Comparison of ENCODE assay signal across 8 cellular contexts in the genomic region with DNA sequence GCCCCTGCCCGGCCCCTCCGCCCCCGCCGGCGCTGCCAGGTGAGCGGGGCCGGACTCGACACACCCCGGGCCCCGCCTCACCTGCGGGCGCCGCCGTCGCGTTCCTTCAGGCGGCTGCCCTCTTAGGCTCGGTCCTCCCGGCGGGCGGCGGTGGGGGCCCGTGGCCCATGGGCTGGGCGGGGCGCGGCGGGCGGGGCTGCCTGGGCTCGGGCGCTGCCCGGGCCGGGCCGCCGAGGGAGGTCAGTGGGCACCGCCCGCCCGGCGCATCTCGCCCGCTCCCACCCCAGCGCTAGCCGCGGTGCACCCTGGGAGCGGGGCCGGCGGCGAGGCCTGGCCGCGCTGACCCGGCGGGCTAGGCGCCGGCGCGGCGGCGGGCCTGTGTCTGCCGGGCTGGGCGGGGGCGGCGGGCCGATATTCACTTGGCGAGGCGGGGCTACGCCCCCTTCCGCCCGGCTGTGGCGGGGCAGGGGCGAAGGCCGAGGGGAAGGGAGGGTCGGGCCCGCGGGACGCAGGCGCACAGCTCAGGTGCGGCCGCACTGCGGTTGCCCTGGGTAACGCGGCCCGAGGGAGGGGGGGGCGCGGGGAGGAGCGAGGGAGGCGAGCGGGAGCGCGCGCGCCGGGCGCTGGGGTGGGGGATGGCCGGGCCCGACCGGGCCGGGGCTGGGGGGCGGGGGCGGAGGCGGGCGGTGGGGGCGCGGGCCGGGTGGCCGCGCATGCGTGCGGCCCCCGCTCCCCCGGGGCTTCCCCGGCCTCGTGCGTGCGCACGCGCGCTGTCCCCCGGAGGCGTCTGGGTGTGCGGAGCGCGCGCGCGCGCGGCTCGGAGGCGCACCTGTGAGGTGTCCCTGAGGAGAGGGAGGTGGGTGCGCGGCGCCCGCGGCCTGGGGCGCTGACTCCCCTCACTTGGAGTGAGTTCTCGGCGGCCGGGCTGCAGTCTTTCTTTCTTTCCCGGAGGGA. TPM values are rescaled to one million over a fixed set of nuclear protein-coding genes. Genes with fewer than 3 reads are reported as not detected.
DNase-seq lines count a peak whose midpoint lies in the region; ATAC-seq, FAIRE-seq and TF ChIP-seq lines count a peak whose summit lies in the region.

A gene with protein sequence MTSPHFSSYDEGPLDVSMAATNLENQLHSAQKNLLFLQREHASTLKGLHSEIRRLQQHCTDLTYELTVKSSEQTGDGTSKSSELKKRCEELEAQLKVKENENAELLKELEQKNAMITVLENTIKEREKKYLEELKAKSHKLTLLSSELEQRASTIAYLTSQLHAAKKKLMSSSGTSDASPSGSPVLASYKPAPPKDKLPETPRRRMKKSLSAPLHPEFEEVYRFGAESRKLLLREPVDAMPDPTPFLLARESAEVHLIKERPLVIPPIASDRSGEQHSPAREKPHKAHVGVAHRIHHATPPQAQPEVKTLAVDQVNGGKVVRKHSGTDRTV (minus strand): TSS at position 384 of the 954 bp plus-strand sequence. CDS start 28,526 bp downstream, outside the sequence.
TSS of gene ZNF664 (plus strand) at position 768 of the 954 bp plus-strand sequence. CDS start 38,930 bp downstream, outside the sequence.

- peak within 1 kb of the TSS; percentile 74 for H2AFZ ChIP-seq in astrocyte (ENCODE audit: low read depth, low read length)

- no peak for FAIRE-seq in astrocyte (lab: Jason Lieb, UNC)

- H3K36me3 Mint-ChIP-seq in T-helper 2 cell treated with Interferon-gamma antibody and Interleukin-4, amounts not matched to agents 5 μg/mL and 100 μg/mL, for 36 hours (ENCODE audit: low read depth) = peaks cover 21% of the 10 kb centered on the region
- H3K36me3 Mint-ChIP-seq in astrocyte (ENCODE audit: low read depth, unreplicated experiment) = peaks cover 11% of the 10 kb centered on the region

- no peaks in the 10 kb centered on the region for H3K9me3 ChIP-seq in astrocyte (ENCODE audit: insufficient read depth, low read depth, low read length)

- H3K4me3 Mint-ChIP-seq in T-helper 2 cell treated with Interferon-gamma antibody and Interleukin-4, amounts not matched to agents 5 μg/mL and 100 μg/mL, for 36 hours = peak within 1 kb of the TSS; percentile 95
- H3K4me3 Mint-ChIP-seq in astrocyte (ENCODE audit: unreplicated experiment) = peak within 1 kb of the TSS; percentile 99

- peak within 1 kb of the TSS; percentile 84 for H3K27ac Mint-ChIP-seq in T-helper 2 cell treated with Interferon-gamma antibody and Interleukin-4, amounts not matched to agents 5 μg/mL and 100 μg/mL, for 36 hours
- H3K27ac Mint-ChIP-seq in astrocyte (ENCODE audit: unreplicated experiment) = peak within 1 kb of the TSS; percentile 96

- no peak for TF ChIP-seq CTCF in astrocyte (IDR thresholded peaks at IDR 0.05; ENCODE audit: insufficient read depth, low read depth, low read length)
- no peak for TF ChIP-seq CTCF in retinal pigment epithelial cell (conservative IDR thresholded peaks at IDR 0.05; ENCODE audit: low read depth, low read length)

- DNase-seq in NCI-H1694 (lab: John Stamatoyannopoulos, UW) (peak; percentile 71), astrocyte (ENCODE audit: low read depth) (peak; percentile 73), hepatic stellate cell (ENCODE audit: low spot score) (peak; percentile 98), retinal pigment epithelial cell (ENCODE audit: low read depth) (peak; percentile 62), AML-193 (lab: John Stamatoyannopoulos, UW) (no peak)
- DNase-seq in T-helper 2 cell treated with Interferon-gamma antibody and Interleukin-4, amounts not matched to agents 5 μg/mL and 100 μg/mL, for 36 hours (ENCODE audit: low spot score) = peak; percentile 93

- H3K27me3 ChIP-seq in astrocyte (ENCODE audit: insufficient read depth, low read length) = no peaks in the 10 kb centered on the region

- peak; percentile 44 for ATAC-seq in GM18499 (IDR thresholded peaks at IDR 0.05; ENCODE audit: insufficient read depth, unreplicated experiment)
- peak; percentile 84 for ATAC-seq in HG02884 (IDR thresholded peaks at IDR 0.05; ENCODE audit: unreplicated experiment)

- H3K79me2 ChIP-seq in astrocyte (ENCODE audit: insufficient read depth, low read length) = peaks cover 65% of the 10 kb centered on the region

- no peaks in the 10 kb centered on the region for H3K9me3 Mint-ChIP-seq in T-helper 2 cell treated with Interferon-gamma antibody and Interleukin-4, amounts not matched to agents 5 μg/mL and 100 μg/mL, for 36 hours
- H3K9me3 Mint-ChIP-seq in astrocyte (ENCODE audit: unreplicated experiment) = no peaks in the 10 kb centered on the region

- H3K4me3 ChIP-seq in astrocyte (ENCODE audit: insufficient read depth, low read depth, low read length) (peak within 1 kb of the TSS; percentile 80), retinal pigment epithelial cell (ENCODE audit: low read length) (peak within 1 kb of the TSS; percentile 80)

- peaks cover 40% of the 10 kb centered on the region for H4K20me1 ChIP-seq in astrocyte (ENCODE audit: insufficient read depth, low read length)

- peaks cover 12% of the 10 kb centered on the region for H3K27me3 Mint-ChIP-seq in T-helper 2 cell treated with Interferon-gamma antibody and Interleukin-4, amounts not matched to agents 5 μg/mL and 100 μg/mL, for 36 hours (ENCODE audit: low read depth)
- H3K27me3 Mint-ChIP-seq in astrocyte (ENCODE audit: low read depth, unreplicated experiment) = peaks cover 4% of the 10 kb centered on the region

- H3K36me3 ChIP-seq in astrocyte (ENCODE audit: insufficient read depth, low read length) = no peaks in the 10 kb centered on the region

- peak within 1 kb of the TSS; percentile 94 for H3K4me2 ChIP-seq in astrocyte (ENCODE audit: low read length)

- H3K9ac ChIP-seq in astrocyte (ENCODE audit: low read length) = peak within 1 kb of the TSS; percentile 86

- H3K4me1 Mint-ChIP-seq in T-helper 2 cell treated with Interferon-gamma antibody and Interleukin-4, amounts not matched to agents 5 μg/mL and 100 μg/mL, for 36 hours (ENCODE audit: low read depth) = peaks cover 17% of the 10 kb centered on the region
- peaks cover 14% of the 10 kb centered on the region for H3K4me1 Mint-ChIP-seq in astrocyte (ENCODE audit: low read depth, unreplicated experiment)

- peaks cover 24% of the 10 kb centered on the region for H3K4me1 ChIP-seq in astrocyte (ENCODE audit: insufficient read depth, low read length)

- H3K27ac ChIP-seq in astrocyte (ENCODE audit: low read depth, low read length) = peak within 1 kb of the TSS; percentile 55

RNA-seq across cellular contexts. Expression of the first gene that starts in this region (rescaled TPM):
- total RNA-seq in astrocyte = 38.9 and 39.8 TPM in 2 replicates

RNA-seq across cellular contexts. Expression of gene ZNF664, which starts in this region (rescaled TPM):
- total RNA-seq in astrocyte = 67.3 and 67.6 TPM in 2 replicates

Comparison
In these comparisons a context has a peak if more than half of its experiments do, and no peak if none do; other contexts are left out.
1. DNase-seq: peak in NCI-H1694 (single experiment), T-helper 2 cell treated with Interferon-gamma antibody and Interleukin-4, amounts not matched to agents 5 μg/mL and 100 μg/mL, for 36 hours (single experiment), astrocyte (single experiment), hepatic stellate cell (single experiment) and retinal pigment epithelial cell (single experiment); none in AML-193 (0 of 2).